ENCODE assay signal across 1 cellular context in genomic region chr12:69585189-69586062, GRCh38.
TF ChIP-seq lines count a peak whose summit lies in the region.

Gene CCT2 (plus strand): TSS chr12:69585459. CDS start chr12:69585522, 63 bp downstream.

TF ChIP-seq in GM12878, 131 proteins besides CTCF, POLR2A, EP300 and RAD21 (continued from another document and continues in another):
- TF ChIP-seq ZBTB11 (CRISPR knock-in tag; IDR thresholded peaks at IDR 0.05) (no peak), TCF7 (IDR thresholded peaks at IDR 0.05; ENCODE audit: borderline replicate concordance) (no peak), ATF7 (IDR thresholded peaks at IDR 0.05; ENCODE audit: low read depth) (peak; percentile 69), NKRF (conservative IDR thresholded peaks at IDR 0.05) (peak; percentile 98), KLF5 (IDR thresholded peaks at IDR 0.05; ENCODE audit: partially characterized antibody) (peak; percentile 65), IRF3 (IDR thresholded peaks at IDR 0.05) (no peak), ZNF592 (IDR thresholded peaks at IDR 0.05) (no peak), TCF3 (IDR thresholded peaks at IDR 0.05; ENCODE audit: borderline replicate concordance, insufficient read depth, low read depth, low read length) (0 out of 2 replicates have a peak, but pooled peaks have one; percentile 54), NR2C2 (IDR thresholded peaks at IDR 0.05; ENCODE audit: borderline replicate concordance, control insufficient read depth, insufficient read length, low read depth) (no peak), JUNB (IDR thresholded peaks at IDR 0.05) (no peak), PKNOX1 (IDR thresholded peaks at IDR 0.05) (peak; percentile 67), ATF2 (IDR thresholded peaks at IDR 0.05; ENCODE audit: low read length) (no peak), POU2F2 (IDR thresholded peaks at IDR 0.05; ENCODE audit: borderline replicate concordance, low read depth, low read length) (peak; percentile 78; the same call in 1 of the 3 replicates), BRCA1 (IDR thresholded peaks at IDR 0.05; ENCODE audit: low read depth, low read length) (no peak), STAT1 (conservative IDR thresholded peaks at IDR 0.05) (no peak), PBX3 (IDR thresholded peaks at IDR 0.05; ENCODE audit: insufficient replicate concordance, low read depth, low read length) (peak; percentile 11), MAX (IDR thresholded peaks at IDR 0.05; ENCODE audit: low read depth, low read length) (peak; percentile 84), ZSCAN29 (IDR thresholded peaks at IDR 0.05) (no peak), IKZF1 (conservative IDR thresholded peaks at IDR 0.05) (peak; percentile 74), E4F1 (IDR thresholded peaks at IDR 0.05; ENCODE audit: borderline replicate concordance, partially characterized antibody) (peak; percentile 41), JUND (IDR thresholded peaks at IDR 0.05; ENCODE audit: low read depth, low read length) (no peak), SIX5 (IDR thresholded peaks at IDR 0.05; ENCODE audit: low read depth, low read length, severe bottlenecking) (no peak), CEBPZ (IDR thresholded peaks at IDR 0.05; ENCODE audit: low read depth, low read length) (no peak), ZBED1 (IDR thresholded peaks at IDR 0.05; ENCODE audit: borderline replicate concordance) (peak; percentile 75; the same call in 1 of the 2 replicates), SP1 (IDR thresholded peaks at IDR 0.05; ENCODE audit: low read depth, low read length) (peak; percentile 73), EED (IDR thresholded peaks at IDR 0.05; ENCODE audit: low read depth) (no peak; the same call in 1 of the 2 replicates), NR2C1 (IDR thresholded peaks at IDR 0.05) (no peak; the same call in 1 of the 2 replicates), RB1 (IDR thresholded peaks at IDR 0.05; ENCODE audit: borderline replicate concordance) (peak; percentile 93; the same call in 1 of the 2 replicates), SIN3A (IDR thresholded peaks at IDR 0.05; ENCODE audit: low read depth, low read length) (peak; percentile 88), ASH2L (IDR thresholded peaks at IDR 0.05; ENCODE audit: borderline replicate concordance, low read depth) (0 out of 2 replicates have a peak, but pooled peaks have one; percentile 68), CHD1 (IDR thresholded peaks at IDR 0.05; ENCODE audit: low read depth, low read length) (no peak)
